ENCODE assay signal across 16 cellular contexts in the genomic region with DNA sequence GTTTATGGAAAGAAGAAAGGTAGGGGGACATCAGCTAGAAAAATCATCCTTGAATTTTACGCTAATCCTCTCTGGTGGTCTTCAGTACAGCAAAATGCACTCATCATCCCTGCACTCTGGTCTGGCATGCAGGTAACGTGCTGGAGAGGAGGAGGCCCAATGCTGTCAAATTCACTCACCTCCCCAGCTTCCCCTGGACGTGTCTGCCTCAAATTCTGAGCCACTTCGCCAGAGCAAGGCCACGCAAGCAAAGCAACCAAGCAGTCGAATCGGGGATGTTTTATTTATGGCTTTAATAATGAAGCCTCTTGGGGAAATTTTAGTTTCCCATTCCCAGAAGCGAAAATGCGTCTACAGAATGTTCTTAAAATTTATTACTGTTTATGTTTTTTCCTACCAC.
A peak's percentile ranks its signal among the peaks of the same experiment; 100 is the strongest.
DNase-seq lines count a peak whose midpoint lies in the region; ATAC-seq and TF ChIP-seq lines count a peak whose summit lies in the region.
"Had no signal": no experiment of that assay in that cellular context is flagged by ENCODE, and none has a peak within 500 bp of the region (broad histone marks: within the 10 kb centered on the region; RNA-seq: fewer than 3 reads in every experiment).

No MANE protein-coding gene starts in this region.

- H3K9me3 ChIP-seq in ascending aorta (no peaks in the 10 kb centered on the region), mesenchymal stem cell (ENCODE audit: control insufficient read depth, low read length) (peaks cover 12% of the 10 kb centered on the region)

- H2BK12ac ChIP-seq in mesenchymal stem cell (ENCODE audit: low read length in 2 of 2) = no peak overlapping the region

- no peak overlapping the region for H2BK15ac ChIP-seq in mesenchymal stem cell (ENCODE audit: low read depth, poor library complexity, severe bottlenecking)

- no peak overlapping the region for H3K9ac ChIP-seq in mesenchymal stem cell (ENCODE audit: low read length)

- H3K23ac ChIP-seq in mesenchymal stem cell (ENCODE audit: low read length in 2 of 2) = no peak overlapping the region

- no peak overlapping the region for H3K4ac ChIP-seq in mesenchymal stem cell (ENCODE audit: low read depth in 1 of 2, low read length in 2 of 2)

- H3K18ac ChIP-seq in mesenchymal stem cell (ENCODE audit: low read depth in 1 of 2, low read length in 2 of 2) = no peak overlapping the region

- H2BK5ac ChIP-seq in mesenchymal stem cell (ENCODE audit: low read depth, low read length, poor library complexity, severe bottlenecking) = no peak overlapping the region

- no peak overlapping the region for H3K4me2 ChIP-seq in mesenchymal stem cell (ENCODE audit: low read length, poor library complexity, severe bottlenecking)

- H3K27me3 ChIP-seq in ascending aorta (no peaks in the 10 kb centered on the region), mesenchymal stem cell (ENCODE audit: control insufficient read depth in 1 of 2, insufficient read depth in 1 of 2, low read length in 2 of 2) (no peaks in the 10 kb centered on the region)
- H3K27me3 ChIP-seq: suprapubic skin had no signal

- intact Hi-C loops in ascending aorta (cut with DNase I) = no loop called here

- H3K79me1 ChIP-seq in mesenchymal stem cell (replicated peaks; ENCODE audit: low read length, poor library complexity, severe bottlenecking) = no peaks in the 10 kb centered on the region

- H3K14ac ChIP-seq in mesenchymal stem cell (ENCODE audit: low read length in 2 of 2) = no peak overlapping the region

- H3K4me3 ChIP-seq in ascending aorta (no peak overlapping the region), mesenchymal stem cell (ENCODE audit: insufficient read depth in 1 of 2, low read depth in 1 of 2, low read length in 2 of 2) (no peak overlapping the region)
- H3K4me3 ChIP-seq: suprapubic skin had no signal

- H3K36me3 ChIP-seq in ascending aorta (peaks cover 17 to 45% of the 10 kb centered on the region in 2 donors), mesenchymal stem cell (ENCODE audit: control insufficient read depth in 1 of 2, insufficient read depth in 2 of 2, low read depth in 1 of 2, low read length in 2 of 2) (peaks cover 3 to 20% of the 10 kb centered on the region in 2 experiments)

- peak; percentile 51 for DNase-seq in NCI-H1092 treated with DMSO at 0.1 percent for 48 hours (lab: John Stamatoyannopoulos, UW)
- DNase-seq in NCI-H1092 (lab: John Stamatoyannopoulos, UW) = no peak
- no peak for DNase-seq in ascending aorta (ENCODE audit: low spot score in 2 of 2)
- DNase-seq in mesenchymal stem cell = no peak
- DNase-seq in substantia nigra (lab: John Stamatoyannopoulos, UW) = no peak
- no peak for DNase-seq in NOMO-1 treated with DMSO at 0.1 percent for 48 hours (lab: John Stamatoyannopoulos, UW; ENCODE audit: unreplicated experiment)
- no peak for DNase-seq in NCI-H128 (lab: John Stamatoyannopoulos, UW; ENCODE audit: unreplicated experiment)
- DNase-seq: activated CD4-positive, alpha-beta memory T cell treated with anti-CD3 and anti-CD28 coated beads for 36 hours; activated naive CD4-positive, alpha-beta T cell; cortex of kidney; Kasumi-1; SHP77 treated with DMSO at 0.1 percent for 48 hours; stimulated activated CD8-positive, alpha-beta memory T cell treated with anti-CD3 and anti-CD28 coated beads, Interleukin-4, amount 100 ng/mL, for 48 hours had no signal

- H2AFZ ChIP-seq in mesenchymal stem cell (ENCODE audit: low read depth, low read length) = no peak overlapping the region

- no peak for TF ChIP-seq CTCF in ascending aorta (IDR thresholded peaks at IDR 0.05)

- H3K4me1 ChIP-seq in ascending aorta = peaks cover 4 to 12% of the 10 kb centered on the region in 2 donors
- H3K4me1 ChIP-seq in mesenchymal stem cell (ENCODE audit: control insufficient read depth, insufficient read depth, low read depth, low read length) = peaks cover 11% of the 10 kb centered on the region

- H2BK120ac ChIP-seq in mesenchymal stem cell (ENCODE audit: low read depth, low read length) = no peak overlapping the region

- no peak overlapping the region for H4K91ac ChIP-seq in mesenchymal stem cell (ENCODE audit: low read length)

- 96% methylated on average over 2 of the region's 9 CpGs for WGBS in mesenchymal stem cell

- ATAC-seq in HG02610 (IDR thresholded peaks at IDR 0.05; ENCODE audit: unreplicated experiment) = no peak
- ATAC-seq: WTC11 had no signal

- H3K27ac ChIP-seq in ascending aorta = peak overlapping the region; percentile 59 to 71
- H3K27ac ChIP-seq in mesenchymal stem cell (ENCODE audit: low read length, poor library complexity, severe bottlenecking) = peak overlapping the region; percentile 39
- peak overlapping the region; percentile 50 for H3K27ac ChIP-seq in substantia nigra (ENCODE audit: low read depth, low read length, poor library complexity, severe bottlenecking)
- H3K27ac ChIP-seq: suprapubic skin had no signal

- H4K8ac ChIP-seq in mesenchymal stem cell (ENCODE audit: low read length) = no peak overlapping the region

- peak overlapping the region; percentile 15 for H2AK5ac ChIP-seq in mesenchymal stem cell (ENCODE audit: low read length, severe bottlenecking)
